10 cellular contexts compared by ENCODE assay signal in genomic region chr11:47378011-47378835, GRCh38. TPM values are rescaled to one million over a fixed set of nuclear protein-coding genes. Genes with fewer than 3 reads are reported as not detected.
A peak's percentile ranks its signal among the peaks of the same experiment; 100 is the strongest.
DNase-seq lines count a peak whose midpoint lies in the region; ATAC-seq and TF ChIP-seq lines count a peak whose summit lies in the region.
"Had no signal": no experiment of that assay in that cellular context is flagged by ENCODE, and none has a peak within 500 bp of the region (broad histone marks: within the 10 kb centered on the region; RNA-seq: fewer than 3 reads in every experiment).

TSS of gene SPI1 (minus strand) at chr11:47378547. CDS start at chr11:47378353, 194 bp downstream.

- ATAC-seq in GM18867 (IDR thresholded peaks at IDR 0.05; ENCODE audit: unreplicated experiment) (peak; percentile 87), HG02870 (IDR thresholded peaks at IDR 0.05; ENCODE audit: unreplicated experiment) (peak; percentile 82), left colon (peak; percentile 28), HG02970 (IDR thresholded peaks at IDR 0.05; ENCODE audit: low FRiP score, unreplicated experiment) (no peak)

- H3K36me3 ChIP-seq in transverse colon: no peaks in the 10 kb centered on the region

- TF ChIP-seq POLR2A in transverse colon (IDR thresholded peaks at IDR 0.05): peak; percentile 37

- peak within 1 kb of the TSS in 3 of 4 donors; percentile 14 to 38 (median 23) for H3K4me3 ChIP-seq in transverse colon

- intact Hi-C loops in left colon (cut with DNase I, micrococcal nuclease) (loop anchor here (10.0 kb wide), 2 partner anchors 67 to 77 kb away; partner anchors contain the start of gene RAPSN (in 1 of the 2)), transverse colon (cut with DNase I; ENCODE audit: low total_unique reads) (loop anchor here (5.0 to 10.0 kb wide), 2 partner anchors 74 to 477 kb away; no protein-coding TSS in a partner anchor)

- H3K4me1 ChIP-seq in transverse colon: no peaks in the 10 kb centered on the region

- DNase-seq in OCI-M2 (lab: John Stamatoyannopoulos, UW; ENCODE audit: unreplicated experiment) (peak; percentile 44), left colon (peak; percentile 68 to 72), transverse colon (peak; percentile 73), iPS-NIHi11 (ENCODE audit: low spot score) (no peak), NCI-H510A treated with DMSO at 0.1 percent for 48 hours (lab: John Stamatoyannopoulos, UW) (no peak)

- in situ Hi-C loops in transverse colon (cut with MboI; ENCODE audit: low pct_ligation_motif_present in 1 of 4, low pct_unique_long_range_greater_than_20kb in 1 of 4, low sequenced_read_pairs in 3 of 4): no loop called here

- H3K27me3 ChIP-seq in transverse colon: no peaks in the 10 kb centered on the region

- H3K27ac ChIP-seq in transverse colon: peak within 1 kb of the TSS; percentile 67 to 79 (median 74)

- no peak for TF ChIP-seq EP300 in transverse colon (IDR thresholded peaks at IDR 0.05; ENCODE audit: low read depth)

- no peaks in the 10 kb centered on the region for H3K9me3 ChIP-seq in transverse colon

- WGBS in transverse colon (ENCODE audit: low coverage in 1 of 2), 2 donors: 75 to 80% methylated on average over 1 to 31 of the region's 31 CpGs

- no peak for TF ChIP-seq CTCF in transverse colon (IDR thresholded peaks at IDR 0.05)

RNA-seq across cellular contexts. Expression of gene SPI1, which starts in this region (rescaled TPM):
- 10 to 100 TPM in 1 of 2 donors, 1 to 10 TPM in 1; 5.0 to 15.8 TPM for total RNA-seq in left colon
- 10 to 100 TPM in 2 of 4 donors, 1 to 10 TPM in 2; 7.1 to 35.5 (median 17.2) TPM for total RNA-seq in transverse colon
- total RNA-seq: endothelial cell of umbilical vein, M059J had no signal

Comparison
In these comparisons a context has a peak if more than half of its experiments do, and no peak if none do; other contexts are left out.
1. DNase-seq: peak in OCI-M2 (single experiment), left colon (2 of 2) and transverse colon (single experiment); none in iPS-NIHi11 (single experiment) and NCI-H510A treated with DMSO at 0.1 percent for 48 hours (single experiment).